18 cellular contexts compared by ENCODE assay signal in the genomic region with DNA sequence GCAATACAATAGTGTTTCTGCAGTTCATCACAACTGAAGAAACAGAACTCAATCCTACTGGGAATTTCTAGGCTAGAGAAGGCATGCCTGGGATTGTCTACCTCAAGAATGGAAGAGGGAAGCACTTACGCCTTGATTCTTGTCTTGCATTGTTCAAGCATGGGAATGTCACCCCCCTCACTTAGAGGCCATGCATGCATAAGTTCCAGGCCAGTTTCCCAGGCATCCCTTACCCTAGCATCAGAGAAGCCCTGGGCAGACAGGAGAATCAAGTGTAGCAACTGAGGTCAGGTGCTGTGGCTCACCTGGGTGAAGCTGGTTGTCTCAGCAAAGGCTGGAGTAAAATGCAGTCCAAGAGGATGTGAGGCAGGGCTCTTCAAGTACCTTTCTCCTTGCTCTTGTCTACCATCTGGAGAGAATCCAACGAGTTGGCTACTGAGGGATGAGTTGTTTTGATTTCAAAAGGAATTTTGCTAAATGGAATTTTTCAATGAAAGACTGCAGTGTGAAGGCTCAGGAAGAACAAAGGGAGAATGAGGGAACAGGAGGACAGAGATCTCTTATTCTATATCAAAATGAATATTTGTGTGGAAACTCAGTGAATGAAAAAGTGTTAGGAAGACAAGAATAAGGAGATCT.
"Had no signal": no experiment of that assay in that cellular context is flagged by ENCODE, and none has a peak within 500 bp of the region (broad histone marks: within the 10 kb centered on the region; RNA-seq: fewer than 3 reads in every experiment).

No MANE protein-coding gene starts in this region.

- H3K36me3 ChIP-seq: lower lobe of right lung, thyroid gland had no signal

- H3K9me3 ChIP-seq: lower lobe of right lung, thyroid gland had no signal

- H3K27ac ChIP-seq: coronary artery, lower lobe of right lung, thyroid gland had no signal

- H3K4me1 ChIP-seq: lower lobe of right lung, thyroid gland had no signal

- H3K4me3 ChIP-seq: coronary artery, lower lobe of right lung, thyroid gland had no signal

- H3K9me3 Mint-ChIP-seq: nephron progenitor cell had no signal

- DNase-seq: activated CD4-positive, alpha-beta T cell treated with anti-CD3 and anti-CD28 coated beads, Interleukin-2, amount 10 ng/mL, durations not matched to agents 7 days and 5 days; activated CD8-positive, alpha-beta memory T cell treated with anti-CD3 and anti-CD28 coated beads, Interleukin-2, amount 50 U/mL, for 48 hours; activated effector memory CD4-positive, alpha-beta T cell treated with Interleukin-2 at 50 U/mL for 16 hours; activated naive CD4-positive, alpha-beta T cell treated with anti-CD3 and anti-CD28 coated beads, Interleukin-2, amount 50 U/mL, for 16 hours; activated T-cell treated with anti-CD3 and anti-CD28 coated beads, Interleukin-2, amount 50 U/mL, for 48 hours; aorta; left colon; lower lobe of right lung; nephron progenitor cell; occipital lobe; posterior cingulate gyrus; stimulated activated CD4-positive, alpha-beta T cell treated with anti-CD3 and anti-CD28 coated beads, Interleukin-12 subunit alpha, Interleukin-12 subunit beta, amount 100 ng/mL, for 4 hours; stimulated activated CD4-positive, alpha-beta T cell treated with anti-CD3 and anti-CD28 coated beads, Interleukin-1b, Interleukin-23, amount 100 ng/mL, for 48 hours; stimulated activated naive CD4-positive, alpha-beta T cell treated with Interleukin-2 at 50 U/mL for 16 hours; T1000; thyroid gland had no signal

- H3K4me1 Mint-ChIP-seq: activated CD4-positive, alpha-beta T cell treated with anti-CD3 and anti-CD28 coated beads, Interleukin-2, amount 10 ng/mL, durations not matched to agents 7 days and 5 days; central memory CD8-positive, alpha-beta T cell; nephron progenitor cell had no signal

- H3K27me3 ChIP-seq: thyroid gland had no signal

- H3K27ac Mint-ChIP-seq: activated CD4-positive, alpha-beta T cell treated with anti-CD3 and anti-CD28 coated beads, Interleukin-2, amount 10 ng/mL, durations not matched to agents 7 days and 5 days; nephron progenitor cell had no signal

- H3K4me3 Mint-ChIP-seq: activated CD4-positive, alpha-beta T cell treated with anti-CD3 and anti-CD28 coated beads, Interleukin-2, amount 10 ng/mL, durations not matched to agents 7 days and 5 days; central memory CD8-positive, alpha-beta T cell; nephron progenitor cell had no signal
